1 cellular context compared by ENCODE assay signal in the genomic region with DNA sequence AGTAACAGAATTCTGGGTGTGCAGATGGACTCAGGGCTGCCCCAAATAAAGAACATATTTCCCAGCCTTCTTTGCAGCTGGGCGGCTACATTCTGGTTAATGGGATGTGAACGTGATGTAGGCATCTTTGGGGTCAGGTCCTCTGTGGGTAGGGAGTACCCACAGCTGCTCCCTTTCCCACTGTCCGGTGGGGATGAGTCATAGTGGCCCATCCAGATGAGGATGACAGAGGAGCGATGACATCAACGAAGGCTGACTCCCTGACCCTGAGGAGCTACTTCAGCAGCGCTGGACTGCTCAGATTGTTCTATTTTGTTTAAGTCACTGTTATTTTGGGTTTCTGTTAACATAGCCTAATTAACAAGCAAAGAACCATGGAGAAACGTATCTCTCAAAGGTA.
A peak's percentile ranks its signal among the peaks of the same experiment; 100 is the strongest.
TF ChIP-seq lines count a peak whose summit lies in the region.

No MANE protein-coding gene starts in this region.

TF ChIP-seq in IMR-90, 13 proteins besides CTCF, POLR2A, EP300 and RAD21:
- TF ChIP-seq BHLHE40 (IDR thresholded peaks at IDR 0.05; ENCODE audit: low read depth, low read length), result peak; percentile 71
- TF ChIP-seq SMC3 (IDR thresholded peaks at IDR 0.05; ENCODE audit: low read depth, low read length), result no peak
- TF ChIP-seq RFX5 (IDR thresholded peaks at IDR 0.05; ENCODE audit: low read depth, low read length), result no peak
- no peak for TF ChIP-seq CHD1 (IDR thresholded peaks at IDR 0.05; ENCODE audit: low read depth, low read length)
- TF ChIP-seq MAFK (IDR thresholded peaks at IDR 0.05; ENCODE audit: low read depth, low read length), result no peak
- TF ChIP-seq FOS (IDR thresholded peaks at IDR 0.05; ENCODE audit: low read depth, low read length), result peak; percentile 75
- TF ChIP-seq, protein P1, sequence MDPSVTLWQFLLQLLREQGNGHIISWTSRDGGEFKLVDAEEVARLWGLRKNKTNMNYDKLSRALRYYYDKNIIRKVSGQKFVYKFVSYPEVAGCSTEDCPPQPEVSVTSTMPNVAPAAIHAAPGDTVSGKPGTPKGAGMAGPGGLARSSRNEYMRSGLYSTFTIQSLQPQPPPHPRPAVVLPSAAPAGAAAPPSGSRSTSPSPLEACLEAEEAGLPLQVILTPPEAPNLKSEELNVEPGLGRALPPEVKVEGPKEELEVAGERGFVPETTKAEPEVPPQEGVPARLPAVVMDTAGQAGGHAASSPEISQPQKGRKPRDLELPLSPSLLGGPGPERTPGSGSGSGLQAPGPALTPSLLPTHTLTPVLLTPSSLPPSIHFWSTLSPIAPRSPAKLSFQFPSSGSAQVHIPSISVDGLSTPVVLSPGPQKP (IDR thresholded peaks at IDR 0.05; ENCODE audit: borderline replicate concordance, low read depth, low read length), result no peak
- no peak for TF ChIP-seq NFE2L2 (IDR thresholded peaks at IDR 0.05; ENCODE audit: low read depth, low read length)
- TF ChIP-seq RCOR1 (IDR thresholded peaks at IDR 0.05; ENCODE audit: insufficient replicate concordance, low read length), result no peak
- TF ChIP-seq MXI1 (IDR thresholded peaks at IDR 0.05; ENCODE audit: borderline replicate concordance, low read depth, low read length), result no peak
- no peak for TF ChIP-seq MAZ (IDR thresholded peaks at IDR 0.05; ENCODE audit: borderline replicate concordance, low read depth, low read length)
